ENCODE assay signal across 1 cellular context in the genomic region with DNA sequence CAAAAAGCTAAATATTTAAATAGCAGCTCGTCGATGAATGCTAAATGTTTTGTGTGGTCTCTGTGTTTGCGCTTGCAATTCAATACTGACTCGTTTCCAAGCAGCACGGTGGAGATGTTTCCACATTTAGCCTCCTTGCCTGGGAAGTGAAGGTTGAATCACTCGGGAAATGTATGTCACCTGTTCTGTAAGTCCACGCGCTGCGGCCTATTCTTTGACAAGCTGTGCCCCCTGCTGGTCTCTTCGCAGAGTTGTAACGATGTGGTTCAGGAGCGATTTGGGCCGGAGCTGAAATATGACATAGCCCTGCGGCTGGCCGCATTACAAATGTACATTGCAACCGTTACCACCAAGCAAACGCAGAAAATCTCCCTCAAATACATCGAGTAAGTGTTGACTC.
TF ChIP-seq lines count a peak whose summit lies in the region.

No MANE protein-coding gene starts in this region.

TF ChIP-seq in HepG2, 621 proteins besides CTCF, POLR2A, EP300 and RAD21:
- TF ChIP-seq ZNF572 (CRISPR knock-in tag; IDR thresholded peaks at IDR 0.05): no peak
- TF ChIP-seq SMC3 (IDR thresholded peaks at IDR 0.05; ENCODE audit: low read length): peak; percentile 41; the same call in 1 of the 2 replicates
- peak; percentile 71 for TF ChIP-seq STAG1 (CRISPR knock-in tag; IDR thresholded peaks at IDR 0.05)
